In genomic region chr4:1293531-1293941, GRCh38 we compare ENCODE assay signal across 14 cellular contexts. TPM values are rescaled to one million over a fixed set of nuclear protein-coding genes. Genes with fewer than 3 reads are reported as not detected.
DNase-seq lines count a peak whose midpoint lies in the region; ATAC-seq and TF ChIP-seq lines count a peak whose summit lies in the region.
"Had no signal": no experiment of that assay in that cellular context is flagged by ENCODE, and none has a peak within 500 bp of the region (broad histone marks: within the 10 kb centered on the region; RNA-seq: fewer than 3 reads in every experiment).

No MANE protein-coding gene starts in this region.

- no peak overlapping the region for H3K4me2 ChIP-seq in MM.1S (ENCODE audit: low read depth, low read length)

- no peak for TF ChIP-seq POLR2A in esophagus muscularis mucosa (IDR thresholded peaks at IDR 0.05; ENCODE audit: low read depth)

- H3K9ac ChIP-seq in MM.1S (ENCODE audit: low read length) = no peak overlapping the region

- CTCF ChIA-PET in WTC11 (lab: Charles Lee) = interaction anchor here (1.3 to 2.3 kb wide), 3 partner anchors 14 to 63 kb away, joined by 4 to 8 read pairs (median 5); no protein-coding TSS in a partner anchor

- intact Hi-C loops in CD14-positive monocyte (cut with micrococcal nuclease) (loop anchor here (5.0 kb wide), 2 partner anchors 41 to 361 kb away; partner anchors contain the start of genes GAK (in 1 of the 2) and TMEM175 (in 1 of the 2)), esophagus muscularis mucosa (cut with DNase I) (no loop called here)

- no peaks in the 10 kb centered on the region for H3K9me2 ChIP-seq in MM.1S (replicated peaks; ENCODE audit: insufficient read depth, low read length)

- H3F3A ChIP-seq in MM.1S (ENCODE audit: insufficient read depth, low read length) = no peaks in the 10 kb centered on the region

- H3K9me3 ChIP-seq in MM.1S (replicated peaks; ENCODE audit: insufficient read depth, low read length) (no peaks in the 10 kb centered on the region), esophagus muscularis mucosa (no peaks in the 10 kb centered on the region)

- no peak for TF ChIP-seq EP300 in esophagus muscularis mucosa (IDR thresholded peaks at IDR 0.05)

- H3K27me3 ChIP-seq in MM.1S (replicated peaks; ENCODE audit: insufficient read depth, low read length) (no peaks in the 10 kb centered on the region), esophagus muscularis mucosa (no peaks in the 10 kb centered on the region)

- H3K4me1 Mint-ChIP-seq in CD14-positive monocyte (peaks cover 43% of the 10 kb centered on the region), WTC11 (peaks cover 57% of the 10 kb centered on the region)

- peaks cover 0 to 2% (median 0%) of the 10 kb centered on the region in 7 donors for H3K9me3 Mint-ChIP-seq in CD14-positive monocyte
- H3K9me3 Mint-ChIP-seq in WTC11 = no peaks in the 10 kb centered on the region

- WGBS in esophagus muscularis mucosa = 90% methylated on average over 2 of the region's 4 CpGs

- TF ChIP-seq CTCF in CD14-positive monocyte (IDR thresholded peaks at IDR 0.05) (no peak), GM12865 (IDR thresholded peaks at IDR 0.05; ENCODE audit: insufficient read depth, low read depth, low read length, missing control alignments) (no peak), WTC11 (IDR thresholded peaks at IDR 0.05) (no peak), MM.1S (IDR thresholded peaks at IDR 0.05; ENCODE audit: low read length) (no peak), esophagus muscularis mucosa (IDR thresholded peaks at IDR 0.05) (no peak)

- peaks cover 9% of the 10 kb centered on the region for H3K36me3 ChIP-seq in MM.1S (replicated peaks; ENCODE audit: insufficient read depth, low read length)
- peaks cover 14 to 24% (median 22%) of the 10 kb centered on the region in 4 donors for H3K36me3 ChIP-seq in esophagus muscularis mucosa

- no peak overlapping the region for H3K27ac ChIP-seq in MM.1S (ENCODE audit: low read length)
- peak overlapping the region in 1 of 4 donors; percentile 8 for H3K27ac ChIP-seq in esophagus muscularis mucosa (replicated peaks in 1 of 4)

- ATAC-seq in WTC11 = no peak

- H2AFZ ChIP-seq in MM.1S (ENCODE audit: low read length) = no peak overlapping the region

- H3K4me3 ChIP-seq in GM12865 (ENCODE audit: low read depth, low read length) (no peak overlapping the region), MM.1S (ENCODE audit: low read length) (no peak overlapping the region), esophagus muscularis mucosa (no peak overlapping the region)

- H3K4me1 ChIP-seq in MM.1S (ENCODE audit: low read length) (peaks cover 12% of the 10 kb centered on the region; the same call in 1 of the 2 replicates), esophagus muscularis mucosa (peaks cover 55 to 72% (median 61%) of the 10 kb centered on the region in 4 donors)

- peaks cover 40 to 47% of the 10 kb centered on the region in 2 donors for H3K36me3 Mint-ChIP-seq in CD14-positive monocyte
- peaks cover 9% of the 10 kb centered on the region; the same call in 1 of the 2 replicates for H3K36me3 Mint-ChIP-seq in WTC11

- H3K4me3 Mint-ChIP-seq in CD14-positive monocyte (no peak overlapping the region), WTC11 (no peak overlapping the region)

- POLR2A ChIA-PET in WTC11 (lab: Charles Lee) = no interaction called here

- peaks cover 81% of the 10 kb centered on the region for H3K79me2 ChIP-seq in MM.1S (ENCODE audit: low read length)

- no peaks in the 10 kb centered on the region; the same call in 1 of the 2 replicates for H4K20me1 ChIP-seq in MM.1S (ENCODE audit: insufficient read depth, low read length)

- H3K27ac Mint-ChIP-seq in CD14-positive monocyte = peak overlapping the region in 5 of 7 donors; percentile 6 to 80 (median 72)
- peak overlapping the region; percentile 81 for H3K27ac Mint-ChIP-seq in WTC11

- H3K27me3 Mint-ChIP-seq in CD14-positive monocyte (ENCODE audit: low read depth in 3 of 3) (peaks cover 0 to 1% (median 0%) of the 10 kb centered on the region in 3 donors), WTC11 (ENCODE audit: low read depth) (no peaks in the 10 kb centered on the region)

- no peak for DNase-seq in CD14-positive monocyte (ENCODE audit: low spot score)
- DNase-seq in GM12865 (ENCODE audit: low read depth) = peak; percentile 45
- no peak for DNase-seq in WTC11 (ENCODE audit: low spot score)
- DNase-seq in myocyte (ENCODE audit: low read depth) = peak; percentile 19
- no peak for DNase-seq in MM.1S
- DNase-seq in mucosa of gallbladder (ENCODE audit: low spot score) = no peak
- DNase-seq in NK-92 (lab: John Stamatoyannopoulos, UW; ENCODE audit: unreplicated experiment) = no peak
- no peak for DNase-seq in esophagus muscularis mucosa (ENCODE audit: extremely low spot score)
- DNase-seq: anterior cingulate cortex; midbrain; NCI-H146; NCI-H510A treated with DMSO at 0.1 percent for 48 hours; SHP77; stimulated activated CD4-positive, alpha-beta T cell treated with anti-CD3 and anti-CD28 coated beads, Interleukin-4, amount 100 ng/mL, for 4 hours had no signal

TF ChIP-seq in WTC11, 78 proteins besides CTCF, POLR2A, EP300 and RAD21 (continues in another document):
- TF ChIP-seq SMAD4 (CRISPR knock-in tag; IDR thresholded peaks at IDR 0.05) (no peak), ZNF416 (CRISPR knock-in tag; IDR thresholded peaks at IDR 0.05) (no peak), ZNF219 (CRISPR knock-in tag; IDR thresholded peaks at IDR 0.05; ENCODE audit: borderline replicate concordance) (no peak), ZNF671 (CRISPR knock-in tag; IDR thresholded peaks at IDR 0.05) (no peak), TEAD1 (CRISPR knock-in tag; IDR thresholded peaks at IDR 0.05) (no peak), ZBTB21 (CRISPR knock-in tag; IDR thresholded peaks at IDR 0.05; ENCODE audit: borderline replicate concordance) (no peak)
- TF ChIP-seq, protein P1, sequence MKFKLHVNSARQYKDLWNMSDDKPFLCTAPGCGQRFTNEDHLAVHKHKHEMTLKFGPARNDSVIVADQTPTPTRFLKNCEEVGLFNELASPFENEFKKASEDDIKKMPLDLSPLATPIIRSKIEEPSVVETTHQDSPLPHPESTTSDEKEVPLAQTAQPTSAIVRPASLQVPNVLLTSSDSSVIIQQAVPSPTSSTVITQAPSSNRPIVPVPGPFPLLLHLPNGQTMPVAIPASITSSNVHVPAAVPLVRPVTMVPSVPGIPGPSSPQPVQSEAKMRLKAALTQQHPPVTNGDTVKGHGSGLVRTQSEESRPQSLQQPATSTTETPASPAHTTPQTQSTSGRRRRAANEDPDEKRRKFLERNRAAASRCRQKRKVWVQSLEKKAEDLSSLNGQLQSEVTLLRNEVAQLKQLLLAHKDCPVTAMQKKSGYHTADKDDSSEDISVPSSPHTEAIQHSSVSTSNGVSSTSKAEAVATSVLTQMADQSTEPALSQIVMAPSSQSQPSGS (CRISPR knock-in tag; IDR thresholded peaks at IDR 0.05; ENCODE audit: borderline replicate concordance, low read depth) = no peak
- TF ChIP-seq, protein P2, sequence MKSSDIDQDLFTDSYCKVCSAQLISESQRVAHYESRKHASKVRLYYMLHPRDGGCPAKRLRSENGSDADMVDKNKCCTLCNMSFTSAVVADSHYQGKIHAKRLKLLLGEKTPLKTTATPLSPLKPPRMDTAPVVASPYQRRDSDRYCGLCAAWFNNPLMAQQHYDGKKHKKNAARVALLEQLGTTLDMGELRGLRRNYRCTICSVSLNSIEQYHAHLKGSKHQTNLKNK (CRISPR knock-in tag; IDR thresholded peaks at IDR 0.05) = no peak
- TF ChIP-seq, protein P3, sequence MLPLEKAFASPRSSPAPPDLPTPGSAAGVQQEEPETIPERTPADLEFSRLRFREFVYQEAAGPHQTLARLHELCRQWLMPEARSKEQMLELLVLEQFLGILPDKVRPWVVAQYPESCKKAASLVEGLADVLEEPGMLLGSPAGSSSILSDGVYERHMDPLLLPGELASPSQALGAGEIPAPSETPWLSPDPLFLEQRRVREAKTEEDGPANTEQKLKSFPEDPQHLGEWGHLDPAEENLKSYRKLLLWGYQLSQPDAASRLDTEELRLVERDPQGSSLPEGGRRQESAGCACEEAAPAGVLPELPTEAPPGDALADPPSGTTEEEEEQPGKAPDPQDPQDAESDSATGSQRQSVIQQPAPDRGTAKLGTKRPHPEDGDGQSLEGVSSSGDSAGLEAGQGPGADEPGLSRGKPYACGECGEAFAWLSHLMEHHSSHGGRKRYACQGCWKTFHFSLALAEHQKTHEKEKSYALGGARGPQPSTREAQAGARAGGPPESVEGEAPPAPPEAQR (CRISPR knock-in tag; IDR thresholded peaks at IDR 0.05) = no peak
- TF ChIP-seq, protein P4, sequence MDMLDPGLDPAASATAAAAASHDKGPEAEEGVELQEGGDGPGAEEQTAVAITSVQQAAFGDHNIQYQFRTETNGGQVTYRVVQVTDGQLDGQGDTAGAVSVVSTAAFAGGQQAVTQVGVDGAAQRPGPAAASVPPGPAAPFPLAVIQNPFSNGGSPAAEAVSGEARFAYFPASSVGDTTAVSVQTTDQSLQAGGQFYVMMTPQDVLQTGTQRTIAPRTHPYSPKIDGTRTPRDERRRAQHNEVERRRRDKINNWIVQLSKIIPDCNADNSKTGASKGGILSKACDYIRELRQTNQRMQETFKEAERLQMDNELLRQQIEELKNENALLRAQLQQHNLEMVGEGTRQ (CRISPR knock-in tag; IDR thresholded peaks at IDR 0.05) = no peak

RNA-seq across cellular contexts. Expression of gene MAEA, which starts 3.8 kb away (rescaled TPM):
- polyA plus RNA-seq in CD14-positive monocyte = 10 to 100 TPM; 34.3 to 37.7 TPM
- total RNA-seq in WTC11 (2021) = 66.9 to 86.9 TPM (median 79.8 TPM) in 3 replicates
- total RNA-seq in myocyte = 42.9 and 47.8 TPM in 2 replicates
- 54.0 TPM for polyA plus RNA-seq in myocyte (2012)
- 78.0 TPM for total RNA-seq in mucosa of gallbladder
- total RNA-seq in esophagus muscularis mucosa = 10 to 100 TPM; 54.5 to 63.1 (median 59.8) TPM

RNA-seq across cellular contexts. Expression of gene CTBP1, which starts 44.6 kb away (rescaled TPM):
- polyA plus RNA-seq in CD14-positive monocyte = 10 to 100 TPM; 21.3 to 42.1 TPM
- 143 to 167 TPM (median 159 TPM) in 3 replicates for total RNA-seq in WTC11 (2021)
- 179 and 259 TPM in 2 replicates for total RNA-seq in myocyte
- polyA plus RNA-seq in myocyte (2012) = 182 TPM
- 213 TPM for total RNA-seq in mucosa of gallbladder
- total RNA-seq in esophagus muscularis mucosa = 100 to 1,000 TPM; 110 to 245 (median 172) TPM

RNA-seq across cellular contexts. Expression of gene UVSSA, which starts 53.5 kb away (rescaled TPM):
- 1 to 10 TPM; 2.6 to 4.8 TPM for polyA plus RNA-seq in CD14-positive monocyte
- total RNA-seq in WTC11 (2021) (36.9 to 41.5 TPM (median 40.4 TPM) in 3 replicates), myocyte (7.6 and 7.9 TPM in 2 replicates), mucosa of gallbladder (41.5 TPM), esophagus muscularis mucosa (10 to 100 TPM in 3 of 4 donors, 1 to 10 TPM in 1; 8.9 to 16.5 (median 13.1) TPM)
- 11.6 TPM for polyA plus RNA-seq in myocyte (2012)

Comparison
In these comparisons a context has a peak if more than half of its experiments do, and no peak if none do; other contexts are left out.
1. DNase-seq: peak in GM12865 (single experiment) and myocyte (single experiment); none in CD14-positive monocyte (single experiment), WTC11 (single experiment), MM.1S (single experiment), mucosa of gallbladder (single experiment), NK-92 (single experiment) and esophagus muscularis mucosa (single experiment).